In genomic region chr16:81483064-81483969, GRCh38 we compare ENCODE assay signal across 12 cellular contexts. TPM values are rescaled to one million over a fixed set of nuclear protein-coding genes. Genes with fewer than 3 reads are reported as not detected.
DNase-seq lines count a peak whose midpoint lies in the region; ATAC-seq, FAIRE-seq and TF ChIP-seq lines count a peak whose summit lies in the region.
"Had no signal": no experiment of that assay in that cellular context is flagged by ENCODE, and none has a peak within 500 bp of the region (broad histone marks: within the 10 kb centered on the region; RNA-seq: fewer than 3 reads in every experiment).

No MANE protein-coding gene starts in this region.

- H3K9me3 ChIP-seq in HCT116 (ENCODE audit: control insufficient read depth in 1 of 2, insufficient read depth in 1 of 2, low read depth in 1 of 2, low read length in 2 of 2) (no peaks in the 10 kb centered on the region), trophoblast cell (ENCODE audit: insufficient read depth, low read depth, low read length) (no peaks in the 10 kb centered on the region)

- H3K4me2 ChIP-seq in HCT116 (ENCODE audit: low read length) (peak overlapping the region; percentile 52), trophoblast cell (ENCODE audit: low read length) (no peak overlapping the region)

- no peaks in the 10 kb centered on the region for H3K79me1 ChIP-seq in trophoblast cell (ENCODE audit: low read length)

- H3K36me3 ChIP-seq in HCT116 (ENCODE audit: control insufficient read depth in 1 of 2, insufficient read depth in 2 of 2, low read length in 2 of 2) (peaks cover 0 to 3% of the 10 kb centered on the region in 2 experiments; a peak in 1 of 4 replicates), trophoblast cell (ENCODE audit: control insufficient read depth in 1 of 2, insufficient read depth in 2 of 2, low read length in 2 of 2) (peaks cover 4 to 13% of the 10 kb centered on the region in 2 experiments)

- H3K27ac ChIP-seq in HCT116 (ENCODE audit: low read depth, low read length) (no peak overlapping the region), trophoblast cell (ENCODE audit: low read depth, low read length) (no peak overlapping the region)

- no peak overlapping the region for H3K23ac ChIP-seq in trophoblast cell (ENCODE audit: low read length)

- RAD21 ChIA-PET in HCT116 (lab: Charles Lee; ENCODE audit: low non-redundant PET in 1 of 2, low total read pairs in 2 of 2, uncharacterized antibody in 2 of 2, unreplicated experiment in 2 of 2) = no interaction called here

- no CpG with 5 or more reads among the region's 10 CpGs for WGBS in trophoblast cell (ENCODE audit: extremely low coverage, insufficient coverage, insufficient read length)

- TF ChIP-seq CTCF in HCT116 (IDR thresholded peaks at IDR 0.05 in 2 of 3, conservative IDR thresholded peaks at IDR 0.05 in 1 of 3; ENCODE audit: borderline replicate concordance in 1 of 3, insufficient read depth in 1 of 3, low read depth in 2 of 3, low read length in 2 of 3) = no peak

- POLR2A ChIA-PET in HCT116 (lab: Charles Lee) = no interaction called here

- H4K20me1 ChIP-seq in HCT116 (ENCODE audit: insufficient read depth) = peaks cover 4% of the 10 kb centered on the region; the same call in 1 of the 2 replicates

- H3K27me3 ChIP-seq in HCT116 (ENCODE audit: insufficient read depth, low read length) = no peaks in the 10 kb centered on the region
- H3K27me3 ChIP-seq in trophoblast cell (ENCODE audit: insufficient read depth, low read length) = no peaks in the 10 kb centered on the region

- H2AK5ac ChIP-seq in trophoblast cell (ENCODE audit: low read length) = no peak overlapping the region

- H3K9ac ChIP-seq in HCT116 (ENCODE audit: low read length) (peak overlapping the region; percentile 47), trophoblast cell (ENCODE audit: low read length) (no peak overlapping the region)

- H4K12ac ChIP-seq in trophoblast cell (ENCODE audit: low read depth, low read length) = no peak overlapping the region

- no TSS peak for BruUV-seq in HCT116 (replicated peaks; lab: Mats Ljungman, UMichigan)

- intact Hi-C loops in HCT116 (cut with micrococcal nuclease) = no loop called here

- H2AFZ ChIP-seq in HCT116 (ENCODE audit: low read depth, low read length, poor library complexity, severe bottlenecking) = no peak overlapping the region
- H2AFZ ChIP-seq in trophoblast cell (ENCODE audit: insufficient read depth, low read length, poor library complexity) = no peak overlapping the region

- DNase-seq in HCT116 (ENCODE audit: low read depth, low spot score) (no peak), RCC 7860 (ENCODE audit: low spot score) (peak; percentile 55), fibroblast of gingiva (ENCODE audit: low read depth) (peak; percentile 15), trophoblast cell (peak; percentile 97)
- DNase-seq in stimulated activated naive CD8-positive, alpha-beta T cell treated with anti-CD3 and anti-CD28 coated beads, Interleukin-15, Interleukin-2, amounts not matched to agents 100 U/mL and 50 U/mL, for 24 hours = no peak
- DNase-seq: DND-41, MM.1S, NCI-H82, T1000 had no signal

- H3K18ac ChIP-seq in trophoblast cell (ENCODE audit: low read length) = peak overlapping the region; percentile 61

- peaks cover 99% of the 10 kb centered on the region for H3K79me2 ChIP-seq in HCT116 (ENCODE audit: insufficient read depth, low read length)
- H3K79me2 ChIP-seq in trophoblast cell (ENCODE audit: control insufficient read depth, insufficient read depth, low read length, poor library complexity) = peaks cover 16% of the 10 kb centered on the region

- TF ChIP-seq POLR2A in HCT116 (IDR thresholded peaks at IDR 0.05; ENCODE audit: borderline replicate concordance, extremely low read depth, insufficient read depth, insufficient read length) = no peak

- H3K4me3 ChIP-seq in HCT116 (replicated peaks in 1 of 2; ENCODE audit: low read depth in 1 of 2, low read length in 2 of 2) (no peak overlapping the region), trophoblast cell (ENCODE audit: low read depth, low read length) (no peak overlapping the region)
- H3K4me3 ChIP-seq: coronary artery had no signal

- FAIRE-seq in RCC 7860 (lab: Jason Lieb, UNC) = no peak

- no peak overlapping the region for H2BK5ac ChIP-seq in trophoblast cell (ENCODE audit: low read depth, low read length, poor library complexity)

- H3K4ac ChIP-seq in trophoblast cell (ENCODE audit: low read depth, low read length) = peak overlapping the region; percentile 64

- CTCF ChIA-PET in HCT116 (lab: Charles Lee) = no interaction called here

- no peak overlapping the region for H4K91ac ChIP-seq in trophoblast cell (ENCODE audit: low read depth, low read length)

- H3K4me1 ChIP-seq in HCT116 (ENCODE audit: control insufficient read depth in 1 of 2, insufficient read depth in 2 of 2, low read length in 2 of 2) (peaks cover 16 to 70% of the 10 kb centered on the region in 2 experiments; a peak in 3 of 4 replicates), trophoblast cell (ENCODE audit: control insufficient read depth in 1 of 2, insufficient read depth in 2 of 2, low read length in 2 of 2) (peaks cover 21 to 22% of the 10 kb centered on the region in 2 experiments)

- no peak overlapping the region for H2BK120ac ChIP-seq in trophoblast cell (ENCODE audit: insufficient read depth, low read length, poor library complexity)

- no peak overlapping the region for H3K14ac ChIP-seq in trophoblast cell (ENCODE audit: low read length)

- no peak overlapping the region for H2BK12ac ChIP-seq in trophoblast cell (ENCODE audit: low read length)

- ATAC-seq in HCT116 = peak; percentile 22; the same call in 1 of the 2 replicates
- ATAC-seq in GM18858 (IDR thresholded peaks at IDR 0.05; ENCODE audit: unreplicated experiment) = no peak
- no peak for ATAC-seq in stimulated activated naive CD8-positive, alpha-beta T cell treated with anti-CD3 and anti-CD28 coated beads, Interleukin-15, Interleukin-2, amounts not matched to agents 100 U/mL and 50 U/mL, for 24 hours
- ATAC-seq in HG02588 (IDR thresholded peaks at IDR 0.05; ENCODE audit: unreplicated experiment) = no peak

- no peak for TF ChIP-seq RAD21 in HCT116 (IDR thresholded peaks at IDR 0.05; ENCODE audit: low read depth)

- no peak overlapping the region for H4K8ac ChIP-seq in trophoblast cell (ENCODE audit: low read depth, low read length)

- no peaks in the 10 kb centered on the region for H3K9me2 ChIP-seq in HCT116 (ENCODE audit: insufficient read depth)

TF ChIP-seq in HCT116, 20 proteins besides CTCF, POLR2A, EP300 and RAD21 (continues in another document):
- TF ChIP-seq MAX (IDR thresholded peaks at IDR 0.05) (no peak), ZNF274 (IDR thresholded peaks at IDR 0.05; ENCODE audit: low read depth, low read length) (no peak), ELF1 (IDR thresholded peaks at IDR 0.05; ENCODE audit: borderline replicate concordance, low read depth) (no peak), SRF (IDR thresholded peaks at IDR 0.05; ENCODE audit: low read depth) (no peak), SIN3A (IDR thresholded peaks at IDR 0.05; ENCODE audit: low read depth) (no peak), SP1 (IDR thresholded peaks at IDR 0.05; ENCODE audit: low read depth) (no peak), EZH2phosphoT487 (IDR thresholded peaks at IDR 0.05; ENCODE audit: borderline replicate concordance) (no peak), CBX3 (IDR thresholded peaks at IDR 0.05; ENCODE audit: low read depth) (no peak), EGR1 (IDR thresholded peaks at IDR 0.05; ENCODE audit: low read depth) (no peak), YY1 (IDR thresholded peaks at IDR 0.05; ENCODE audit: extremely low read depth, insufficient replicate concordance, low read depth, low read length) (no peak)
- TF ChIP-seq, protein P1, sequence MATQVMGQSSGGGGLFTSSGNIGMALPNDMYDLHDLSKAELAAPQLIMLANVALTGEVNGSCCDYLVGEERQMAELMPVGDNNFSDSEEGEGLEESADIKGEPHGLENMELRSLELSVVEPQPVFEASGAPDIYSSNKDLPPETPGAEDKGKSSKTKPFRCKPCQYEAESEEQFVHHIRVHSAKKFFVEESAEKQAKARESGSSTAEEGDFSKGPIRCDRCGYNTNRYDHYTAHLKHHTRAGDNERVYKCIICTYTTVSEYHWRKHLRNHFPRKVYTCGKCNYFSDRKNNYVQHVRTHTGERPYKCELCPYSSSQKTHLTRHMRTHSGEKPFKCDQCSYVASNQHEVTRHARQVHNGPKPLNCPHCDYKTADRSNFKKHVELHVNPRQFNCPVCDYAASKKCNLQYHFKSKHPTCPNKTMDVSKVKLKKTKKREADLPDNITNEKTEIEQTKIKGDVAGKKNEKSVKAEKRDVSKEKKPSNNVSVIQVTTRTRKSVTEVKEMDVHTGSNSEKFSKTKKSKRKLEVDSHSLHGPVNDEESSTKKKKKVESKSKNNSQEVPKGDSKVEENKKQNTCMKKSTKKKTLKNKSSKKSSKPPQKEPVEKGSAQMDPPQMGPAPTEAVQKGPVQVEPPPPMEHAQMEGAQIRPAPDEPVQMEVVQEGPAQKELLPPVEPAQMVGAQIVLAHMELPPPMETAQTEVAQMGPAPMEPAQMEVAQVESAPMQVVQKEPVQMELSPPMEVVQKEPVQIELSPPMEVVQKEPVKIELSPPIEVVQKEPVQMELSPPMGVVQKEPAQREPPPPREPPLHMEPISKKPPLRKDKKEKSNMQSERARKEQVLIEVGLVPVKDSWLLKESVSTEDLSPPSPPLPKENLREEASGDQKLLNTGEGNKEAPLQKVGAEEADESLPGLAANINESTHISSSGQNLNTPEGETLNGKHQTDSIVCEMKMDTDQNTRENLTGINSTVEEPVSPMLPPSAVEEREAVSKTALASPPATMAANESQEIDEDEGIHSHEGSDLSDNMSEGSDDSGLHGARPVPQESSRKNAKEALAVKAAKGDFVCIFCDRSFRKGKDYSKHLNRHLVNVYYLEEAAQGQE (IDR thresholded peaks at IDR 0.05; ENCODE audit: low read depth) = no peak

RNA-seq across cellular contexts. Expression of gene CMIP, which starts 38.7 kb away (rescaled TPM):
- total RNA-seq in HCT116 (2021; ENCODE audit: unreplicated experiment) = 64.6 TPM
- 40.2 and 45.3 TPM in 2 replicates for polyA plus RNA-seq in HCT116 (2012)
- polyA plus RNA-seq in trophoblast cell (2013) = 78.7 and 79.2 TPM in 2 replicates

Comparison
In these comparisons a context has a peak if more than half of its experiments do, and no peak if none do; other contexts are left out.
1. DNase-seq: peak in RCC 7860 (single experiment), fibroblast of gingiva (single experiment) and trophoblast cell (2 of 2); none in HCT116 (single experiment) and stimulated activated naive CD8-positive, alpha-beta T cell treated with anti-CD3 and anti-CD28 coated beads, Interleukin-15, Interleukin-2, amounts not matched to agents 100 U/mL and 50 U/mL, for 24 hours (single experiment).